24 cellular contexts compared by ENCODE assay signal in the genomic region with DNA sequence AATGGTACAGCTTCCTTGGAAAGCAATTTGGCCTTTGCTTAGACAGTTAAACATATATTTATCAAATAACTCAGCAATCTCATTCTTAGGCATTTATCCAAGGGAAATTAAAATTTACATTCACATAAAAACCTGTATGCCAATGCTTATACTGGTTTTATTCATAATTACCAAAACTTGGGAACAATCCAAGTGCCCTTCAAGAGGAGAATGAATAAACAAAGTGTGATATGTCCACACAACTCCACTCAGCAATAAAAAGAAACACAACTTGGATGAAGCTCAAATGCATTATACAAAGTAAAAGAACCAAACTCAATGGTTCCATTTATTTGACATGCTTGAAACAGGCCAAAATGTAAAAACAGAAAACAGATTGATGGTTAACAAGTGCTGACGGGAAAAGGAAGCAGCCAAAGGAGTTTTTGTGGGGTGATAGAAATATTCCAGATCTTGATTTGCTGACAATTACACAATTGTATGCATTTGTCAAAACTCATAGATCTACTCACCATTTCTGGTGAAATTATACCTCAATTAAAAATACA. TPM values are rescaled to one million over a fixed set of nuclear protein-coding genes. Genes with fewer than 3 reads are reported as not detected.
"Had no signal": no experiment of that assay in that cellular context is flagged by ENCODE, and none has a peak within 500 bp of the region (broad histone marks: within the 10 kb centered on the region; RNA-seq: fewer than 3 reads in every experiment).

No MANE protein-coding gene starts in this region.

- H3K27ac ChIP-seq: cardiac muscle cell, hepatocyte, parathyroid adenoma had no signal

- H3K4me2 ChIP-seq: hepatocyte had no signal

- H2AFZ ChIP-seq: hepatocyte, parathyroid adenoma had no signal

- H3K4me1 ChIP-seq: parathyroid adenoma had no signal

- DNase-seq: activated B cell treated with CpG ODN at 0.5 μM for 24 hours; activated CD4-positive, alpha-beta memory T cell treated with anti-CD3 and anti-CD28 coated beads for 36 hours; activated CD4-positive, alpha-beta T cell treated with anti-CD3 and anti-CD28 coated beads for 4 hours; activated naive CD4-positive, alpha-beta T cell treated with Interleukin-2 at 50 U/mL for 16 hours; activated naive CD8-positive, alpha-beta T cell treated with anti-CD3 and anti-CD28 coated beads, Interleukin-2, amount 10 ng/mL, durations not matched to agents 7 days and 5 days; activated T-cell treated with anti-CD3 and anti-CD28 coated beads, Interleukin-2, amount 50 U/mL, for 1 hour; amygdala; effector memory CD8-positive, alpha-beta T cell; retina; stimulated activated CD4-positive, alpha-beta T cell treated with anti-CD3 and anti-CD28 coated beads, Interleukin-12 subunit alpha, Interleukin-12 subunit beta, amount 100 ng/mL, for 4 hours; stimulated activated CD4-positive, alpha-beta T cell treated with anti-CD3 and anti-CD28 coated beads, Interleukin-1b, Interleukin-23, amount 100 ng/mL, for 48 hours; stimulated activated CD8-positive, alpha-beta memory T cell treated with anti-CD3 and anti-CD28 coated beads, Interleukin-4, amount 100 ng/mL, for 48 hours; stimulated activated naive CD4-positive, alpha-beta T cell; T-helper 9 cell had no signal

- H3K36me3 ChIP-seq: cardiac muscle cell had no signal

- H3K9ac ChIP-seq: parathyroid adenoma had no signal

- H3K27me3 ChIP-seq: cardiac muscle cell, hepatocyte had no signal

- FAIRE-seq: islet of Langerhans had no signal

- ATAC-seq: effector memory CD8-positive, alpha-beta T cell; left lobe of liver; natural killer cell treated with Interleukin-12 subunit alpha and Interleukin-12 subunit beta and Interleukin-15 and Interleukin-18, amount 100 ng/mL, for 72 hours had no signal

- H3K79me2 ChIP-seq: hepatocyte, parathyroid adenoma had no signal

- H3K4me3 ChIP-seq: cardiac muscle cell, hepatocyte, lung had no signal

RNA-seq across cellular contexts. Expression of a gene that starts 23.6 kb away (rescaled TPM):
- total RNA-seq: activated B cell treated with CpG ODN at 0.5 μM for 24 hours; activated CD4-positive, alpha-beta memory T cell treated with anti-CD3 and anti-CD28 coated beads for 36 hours; activated naive CD8-positive, alpha-beta T cell treated with anti-CD3 and anti-CD28 coated beads, Interleukin-2, amount 10 ng/mL, durations not matched to agents 7 days and 5 days; activated T-helper 2 cell treated with anti-CD3 and anti-CD28 coated beads, Interferon-gamma antibody, Interleukin-2, Interleukin-4, amounts not matched to agents 10 μg/mL and 5 μg/mL and 100 μg/mL, durations not matched to agents 14 hours and 24 hours and 36 hours; dermis microvascular lymphatic vessel endothelial cell; fibroblast of villous mesenchyme; natural killer cell treated with Interleukin-12 subunit alpha and Interleukin-12 subunit beta and Interleukin-15 and Interleukin-18, amount 100 ng/mL, for 72 hours had no signal
